ENCODE assay signal across 11 cellular contexts in the genomic region with DNA sequence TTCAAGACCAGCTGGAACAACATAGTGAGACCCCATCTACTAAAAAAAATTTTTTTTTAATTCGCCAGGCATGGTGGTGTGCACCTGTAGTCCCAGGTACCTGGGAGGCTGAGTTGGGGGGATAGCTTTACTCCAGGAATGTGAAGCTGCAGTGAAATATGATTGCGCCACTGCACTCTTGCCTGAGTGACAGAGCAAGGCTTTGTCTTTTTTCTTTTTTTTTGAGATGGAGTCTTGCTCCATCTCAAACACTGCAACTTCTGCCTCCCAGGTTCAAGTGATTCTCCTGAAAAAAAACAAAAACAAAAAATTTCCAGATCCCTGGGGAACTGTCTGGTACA. TPM values are rescaled to one million over a fixed set of nuclear protein-coding genes. Genes with fewer than 3 reads are reported as not detected.
DNase-seq lines count a peak whose midpoint lies in the region; ATAC-seq and TF ChIP-seq lines count a peak whose summit lies in the region.
"Had no signal": no experiment of that assay in that cellular context is flagged by ENCODE, and none has a peak within 500 bp of the region (broad histone marks: within the 10 kb centered on the region; RNA-seq: fewer than 3 reads in every experiment).

No MANE protein-coding gene starts in this region.

- TF ChIP-seq CTCF in VCaP (conservative IDR thresholded peaks at IDR 0.05) (no peak), gastroesophageal sphincter (IDR thresholded peaks at IDR 0.05) (no peak), coronary artery (IDR thresholded peaks at IDR 0.05) (no peak)

- no peaks in the 10 kb centered on the region for H3K27me3 Mint-ChIP-seq in activated T-cell treated with anti-CD3 and anti-CD28 coated beads, Interleukin-2, amount 50 U/mL, for 24 hours

- peaks cover 86% of the 10 kb centered on the region for H3K36me3 Mint-ChIP-seq in activated T-cell treated with anti-CD3 and anti-CD28 coated beads, Interleukin-2, amount 50 U/mL, for 24 hours (ENCODE audit: low read depth)

- no peaks in the 10 kb centered on the region for H3K27me3 ChIP-seq in gastroesophageal sphincter
- H3K27me3 ChIP-seq in subcutaneous abdominal adipose tissue (ENCODE audit: control insufficient read depth in 5 of 5, insufficient read depth in 4 of 5, low read length in 5 of 5), result no peaks in the 10 kb centered on the region

- no peak for TF ChIP-seq EP300 in gastroesophageal sphincter (IDR thresholded peaks at IDR 0.05)

- peak overlapping the region; percentile 39 for H3K27ac ChIP-seq in VCaP
- H3K27ac ChIP-seq in gastroesophageal sphincter, result peak overlapping the region in 1 of 4 donors; percentile 35
- peak overlapping the region; percentile 26 for H3K27ac ChIP-seq in subcutaneous abdominal adipose tissue (ENCODE audit: low read depth, low read length)
- peak overlapping the region in 1 of 2 donors; percentile 30 for H3K27ac ChIP-seq in coronary artery

- peaks cover 14% of the 10 kb centered on the region for H3K4me1 Mint-ChIP-seq in activated T-cell treated with anti-CD3 and anti-CD28 coated beads, Interleukin-2, amount 50 U/mL, for 24 hours (ENCODE audit: low read depth)

- H3K4me3 ChIP-seq in gastroesophageal sphincter (no peak overlapping the region), subcutaneous abdominal adipose tissue (ENCODE audit: low read depth in 1 of 5, low read length in 5 of 5) (no peak overlapping the region), coronary artery (no peak overlapping the region)

- DNase-seq in activated T-cell treated with anti-CD3 and anti-CD28 coated beads, Interleukin-2, amount 50 U/mL, for 24 hours, result no peak
- DNase-seq in activated T-cell treated with anti-CD3 and anti-CD28 coated beads for 4 hours (no peak), coronary artery (ENCODE audit: low spot score) (no peak)
- DNase-seq in activated effector memory CD4-positive, alpha-beta T cell treated with Interleukin-2 at 50 U/mL for 16 hours, result no peak
- DNase-seq: activated naive CD4-positive, alpha-beta T cell treated with anti-CD3 and anti-CD28 coated beads, Interleukin-2, amount 50 U/mL, for 16 hours; effector memory CD4-positive, alpha-beta T cell; GOT3 had no signal

- TF ChIP-seq POLR2A in gastroesophageal sphincter (IDR thresholded peaks at IDR 0.05), result no peak

- WGBS in gastroesophageal sphincter (ENCODE audit: low coverage in 1 of 2), 2 donors, result 100% methylated on average over 2 of the region's 2 CpGs

- peaks cover 0 to 11% (median 2%) of the 10 kb centered on the region in 3 donors for H3K4me1 ChIP-seq in gastroesophageal sphincter
- H3K4me1 ChIP-seq in subcutaneous abdominal adipose tissue (ENCODE audit: control insufficient read depth in 5 of 5, insufficient read depth in 5 of 5, low read length in 5 of 5), result peaks cover 8 to 43% (median 28%) of the 10 kb centered on the region in 5 donors

- no peak overlapping the region for H3K9ac ChIP-seq in subcutaneous abdominal adipose tissue (ENCODE audit: low read length in 5 of 5)

- ATAC-seq in gastroesophageal sphincter (peak; percentile 3), GM18867 (IDR thresholded peaks at IDR 0.05; ENCODE audit: unreplicated experiment) (no peak)

- H3K9me3 ChIP-seq in gastroesophageal sphincter, result no peaks in the 10 kb centered on the region
- H3K9me3 ChIP-seq in subcutaneous abdominal adipose tissue (ENCODE audit: control insufficient read depth in 5 of 5, low read length in 5 of 5), result no peaks in the 10 kb centered on the region

- H3K27ac Mint-ChIP-seq in activated T-cell treated with anti-CD3 and anti-CD28 coated beads, Interleukin-2, amount 50 U/mL, for 24 hours, result peak overlapping the region; percentile 83

- no peak overlapping the region for H3K4me3 Mint-ChIP-seq in activated T-cell treated with anti-CD3 and anti-CD28 coated beads, Interleukin-2, amount 50 U/mL, for 24 hours

- no peaks in the 10 kb centered on the region for H3K9me3 Mint-ChIP-seq in activated T-cell treated with anti-CD3 and anti-CD28 coated beads, Interleukin-2, amount 50 U/mL, for 24 hours

- H3K36me3 ChIP-seq in gastroesophageal sphincter (peaks cover 0 to 94% of the 10 kb centered on the region in 2 donors), subcutaneous abdominal adipose tissue (ENCODE audit: control insufficient read depth in 5 of 5, insufficient read depth in 5 of 5, low read length in 5 of 5) (peaks cover 2 to 78% (median 54%) of the 10 kb centered on the region in 5 donors)

RNA-seq across cellular contexts. Expression of gene ASCC2, which starts 16.3 kb away (rescaled TPM):
- total RNA-seq in gastroesophageal sphincter, result 10 to 100 TPM; 19.6 to 35.8 (median 28.5) TPM

RNA-seq across cellular contexts. Expression of gene UQCR10, which starts 54.6 kb away (rescaled TPM):
- total RNA-seq in gastroesophageal sphincter, result 10 to 100 TPM; 54.3 to 78.6 (median 64.9) TPM

RNA-seq across cellular contexts. Expression of gene ZMAT5, which starts 55.0 kb away (rescaled TPM):
- total RNA-seq in gastroesophageal sphincter, result 10 to 100 TPM; 10.6 to 26.5 (median 17.1) TPM
